23 cellular contexts compared by ENCODE assay signal in the genomic region with DNA sequence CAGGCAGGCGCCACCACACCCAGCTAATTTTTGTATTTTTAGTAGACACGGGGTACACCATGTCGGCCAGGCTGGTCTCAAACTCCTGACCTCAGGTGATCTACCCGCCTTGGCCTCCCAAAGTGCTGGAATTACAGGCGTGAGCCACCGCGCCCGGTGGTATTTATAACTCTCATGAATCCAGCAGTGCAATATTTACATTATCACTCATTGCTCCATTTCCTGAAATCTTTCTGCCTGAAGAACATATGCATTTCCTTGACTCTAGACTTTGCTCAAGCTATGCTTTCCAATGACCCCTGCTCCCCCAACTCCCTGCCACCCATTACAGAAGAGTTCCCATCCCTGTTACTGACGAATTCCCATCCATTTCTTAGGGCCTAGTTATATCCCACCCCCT. TPM values are rescaled to one million over a fixed set of nuclear protein-coding genes. Genes with fewer than 3 reads are reported as not detected.
DNase-seq lines count a peak whose midpoint lies in the region; ATAC-seq and TF ChIP-seq lines count a peak whose summit lies in the region.
"Had no signal": no experiment of that assay in that cellular context is flagged by ENCODE, and none has a peak within 500 bp of the region (broad histone marks: within the 10 kb centered on the region; RNA-seq: fewer than 3 reads in every experiment).

No MANE protein-coding gene starts in this region.

- no peak for DNase-seq in activated CD8-positive, alpha-beta T cell treated with anti-CD3 and anti-CD28 coated beads, Interleukin-2, amount 10 ng/mL, durations not matched to agents 7 days and 5 days
- DNase-seq in activated CD8-positive, alpha-beta T cell treated with anti-CD3 and anti-CD28 coated beads for 36 hours, result no peak
- DNase-seq in endothelial cell (ENCODE audit: low spot score), result no peak
- peak in 1 of 3 donors; percentile 28 for DNase-seq in mucosa of descending colon
- DNase-seq in medulla oblongata (ENCODE audit: extremely low spot score), result no peak
- DNase-seq in GOT3 (lab: John Stamatoyannopoulos, UW), result no peak
- DNase-seq: 8988T; BE2C; CD8-positive, alpha-beta memory T cell; H7; IMR-90; KG1; MG63; NCI-H1105 treated with DMSO at 0.1 percent for 48 hours; NCI-H146; NCI-H1930; NCI-H2107; NCI-H446; NCI-H526; SHP77 had no signal

- intact Hi-C loops in activated CD8-positive, alpha-beta T cell treated with anti-CD3 and anti-CD28 coated beads for 36 hours (cut with micrococcal nuclease), result no loop called here
- intact Hi-C loops in mucosa of descending colon (cut with DNase I, micrococcal nuclease), result no loop called here

- no peaks in the 10 kb centered on the region for H3K4me1 Mint-ChIP-seq in activated CD8-positive, alpha-beta T cell treated with anti-CD3 and anti-CD28 coated beads, Interleukin-2, amount 10 ng/mL, durations not matched to agents 7 days and 5 days (ENCODE audit: low read depth)
- H3K4me1 Mint-ChIP-seq in activated CD8-positive, alpha-beta T cell treated with anti-CD3 and anti-CD28 coated beads for 36 hours (ENCODE audit: low read depth), result no peaks in the 10 kb centered on the region
- H3K4me1 Mint-ChIP-seq in endothelial cell (ENCODE audit: unreplicated experiment), result no peaks in the 10 kb centered on the region
- H3K4me1 Mint-ChIP-seq: CD14-positive monocyte had no signal

- no peak overlapping the region for H3K4me3 Mint-ChIP-seq in activated CD8-positive, alpha-beta T cell treated with anti-CD3 and anti-CD28 coated beads, Interleukin-2, amount 10 ng/mL, durations not matched to agents 7 days and 5 days
- H3K4me3 Mint-ChIP-seq in activated CD8-positive, alpha-beta T cell treated with anti-CD3 and anti-CD28 coated beads for 36 hours, result no peak overlapping the region
- peak overlapping the region; percentile 12 for H3K4me3 Mint-ChIP-seq in endothelial cell (ENCODE audit: unreplicated experiment)
- H3K4me3 Mint-ChIP-seq: CD14-positive monocyte; CD8-positive, alpha-beta memory T cell had no signal

- no peak for TF ChIP-seq CTCF in activated CD8-positive, alpha-beta T cell treated with anti-CD3 and anti-CD28 coated beads for 36 hours (IDR thresholded peaks at IDR 0.05)
- TF ChIP-seq CTCF in endothelial cell (IDR thresholded peaks at IDR 0.05; ENCODE audit: unreplicated experiment) (no peak), mucosa of descending colon (IDR thresholded peaks at IDR 0.05) (no peak)

- ATAC-seq in activated CD8-positive, alpha-beta T cell treated with anti-CD3 and anti-CD28 coated beads, Interleukin-2, amount 10 ng/mL, durations not matched to agents 7 days and 5 days, result no peak
- ATAC-seq in activated CD8-positive, alpha-beta T cell treated with anti-CD3 and anti-CD28 coated beads for 36 hours, result no peak
- ATAC-seq in mucosa of descending colon (peak; percentile 83), HG03571 (IDR thresholded peaks at IDR 0.05; ENCODE audit: unreplicated experiment) (no peak)
- ATAC-seq: Panc1 had no signal

- H3K4me3 ChIP-seq in mucosa of descending colon, result no peak overlapping the region
- H3K4me3 ChIP-seq: MG63 had no signal

- H3K27me3 Mint-ChIP-seq in activated CD8-positive, alpha-beta T cell treated with anti-CD3 and anti-CD28 coated beads, Interleukin-2, amount 10 ng/mL, durations not matched to agents 7 days and 5 days (ENCODE audit: low read depth), result no peaks in the 10 kb centered on the region
- no peaks in the 10 kb centered on the region for H3K27me3 Mint-ChIP-seq in activated CD8-positive, alpha-beta T cell treated with anti-CD3 and anti-CD28 coated beads for 36 hours
- H3K27me3 Mint-ChIP-seq in endothelial cell (ENCODE audit: unreplicated experiment), result peaks cover 3% of the 10 kb centered on the region
- H3K27me3 Mint-ChIP-seq: CD8-positive, alpha-beta memory T cell had no signal

- H3K36me3 ChIP-seq in mucosa of descending colon (ENCODE audit: low read depth), result no peaks in the 10 kb centered on the region

- H3K36me3 Mint-ChIP-seq in activated CD8-positive, alpha-beta T cell treated with anti-CD3 and anti-CD28 coated beads, Interleukin-2, amount 10 ng/mL, durations not matched to agents 7 days and 5 days (ENCODE audit: low read depth), result peaks cover 33% of the 10 kb centered on the region
- peaks cover 31% of the 10 kb centered on the region for H3K36me3 Mint-ChIP-seq in activated CD8-positive, alpha-beta T cell treated with anti-CD3 and anti-CD28 coated beads for 36 hours (ENCODE audit: low read depth)
- H3K36me3 Mint-ChIP-seq in endothelial cell (ENCODE audit: low read depth, unreplicated experiment), result peaks cover 17% of the 10 kb centered on the region

- H3K4me1 ChIP-seq in mucosa of descending colon (ENCODE audit: low read depth), result no peaks in the 10 kb centered on the region
- H3K4me1 ChIP-seq: BE2C had no signal

- H3K9me3 Mint-ChIP-seq in activated CD8-positive, alpha-beta T cell treated with anti-CD3 and anti-CD28 coated beads, Interleukin-2, amount 10 ng/mL, durations not matched to agents 7 days and 5 days (ENCODE audit: insufficient read depth), result no peaks in the 10 kb centered on the region
- no peaks in the 10 kb centered on the region for H3K9me3 Mint-ChIP-seq in activated CD8-positive, alpha-beta T cell treated with anti-CD3 and anti-CD28 coated beads for 36 hours
- H3K9me3 Mint-ChIP-seq in endothelial cell (ENCODE audit: unreplicated experiment), result no peaks in the 10 kb centered on the region
- H3K9me3 Mint-ChIP-seq: CD14-positive monocyte; CD8-positive, alpha-beta memory T cell had no signal

- no peaks in the 10 kb centered on the region for H3K9me3 ChIP-seq in mucosa of descending colon
- H3K9me3 ChIP-seq: BE2C, MG63 had no signal

- CTCF ChIA-PET in activated CD8-positive, alpha-beta T cell treated with anti-CD3 and anti-CD28 coated beads, Interleukin-2, amount 10 ng/mL, durations not matched to agents 7 days and 5 days (lab: Charles Lee), result interaction anchor here (1.2 kb wide), 1 partner anchor 180 kb away, joined by 3 read pairs; no protein-coding TSS in a partner anchor
- CTCF ChIA-PET in activated CD8-positive, alpha-beta T cell treated with anti-CD3 and anti-CD28 coated beads for 36 hours (lab: Charles Lee), result interaction anchor here (0.9 kb wide), 1 partner anchor 27 kb away, joined by 3 read pairs; no protein-coding TSS in a partner anchor

- H3K27ac Mint-ChIP-seq in activated CD8-positive, alpha-beta T cell treated with anti-CD3 and anti-CD28 coated beads, Interleukin-2, amount 10 ng/mL, durations not matched to agents 7 days and 5 days, result peak overlapping the region; percentile 4
- no peak overlapping the region for H3K27ac Mint-ChIP-seq in activated CD8-positive, alpha-beta T cell treated with anti-CD3 and anti-CD28 coated beads for 36 hours
- peak overlapping the region; percentile 61 for H3K27ac Mint-ChIP-seq in endothelial cell (ENCODE audit: unreplicated experiment)

- POLR2A ChIA-PET in activated CD8-positive, alpha-beta T cell treated with anti-CD3 and anti-CD28 coated beads, Interleukin-2, amount 10 ng/mL, durations not matched to agents 7 days and 5 days (lab: Charles Lee), result no interaction called here
- POLR2A ChIA-PET in activated CD8-positive, alpha-beta T cell treated with anti-CD3 and anti-CD28 coated beads for 36 hours (lab: Charles Lee), result no interaction called here

RNA-seq across cellular contexts. Expression of gene NDUFAB1, which starts 19.7 kb away (rescaled TPM):
- 100 to 1,000 TPM; 100 to 105 TPM for total RNA-seq in activated CD8-positive, alpha-beta T cell treated with anti-CD3 and anti-CD28 coated beads, Interleukin-2, amount 10 ng/mL, durations not matched to agents 7 days and 5 days
- 100 to 1,000 TPM; 157 to 162 TPM for total RNA-seq in activated CD8-positive, alpha-beta T cell treated with anti-CD3 and anti-CD28 coated beads for 36 hours
- total RNA-seq in endothelial cell (ENCODE audit: unreplicated experiment), result 91.7 TPM
- total RNA-seq in mucosa of descending colon, result 100 to 1,000 TPM; 101 to 126 (median 115) TPM

RNA-seq across cellular contexts. Expression of gene PALB2, which starts 25.3 kb away (rescaled TPM):
- 10 to 100 TPM; 22.7 to 26.1 TPM for total RNA-seq in activated CD8-positive, alpha-beta T cell treated with anti-CD3 and anti-CD28 coated beads, Interleukin-2, amount 10 ng/mL, durations not matched to agents 7 days and 5 days
- total RNA-seq in activated CD8-positive, alpha-beta T cell treated with anti-CD3 and anti-CD28 coated beads for 36 hours, result 10 to 100 TPM; 22.9 to 24.0 TPM
- total RNA-seq in endothelial cell (ENCODE audit: unreplicated experiment) (14.5 TPM), mucosa of descending colon (10 to 100 TPM in 2 of 3 donors, 1 to 10 TPM in 1; 7.7 to 12.7 (median 11.0) TPM)

RNA-seq across cellular contexts. Expression of gene DCTN5, which starts 25.5 kb away (rescaled TPM):
- total RNA-seq in activated CD8-positive, alpha-beta T cell treated with anti-CD3 and anti-CD28 coated beads, Interleukin-2, amount 10 ng/mL, durations not matched to agents 7 days and 5 days, result 10 to 100 TPM; 71.9 to 72.6 TPM
- total RNA-seq in activated CD8-positive, alpha-beta T cell treated with anti-CD3 and anti-CD28 coated beads for 36 hours, result 10 to 100 TPM; 51.3 to 54.1 TPM
- total RNA-seq in endothelial cell (ENCODE audit: unreplicated experiment), result 93.8 TPM
- total RNA-seq in mucosa of descending colon, result 10 to 100 TPM; 57.3 to 73.9 (median 67.7) TPM

RNA-seq across cellular contexts. Expression of gene UBFD1, which starts 58.3 kb away (rescaled TPM):
- 10 to 100 TPM; 40.2 to 46.3 TPM for total RNA-seq in activated CD8-positive, alpha-beta T cell treated with anti-CD3 and anti-CD28 coated beads, Interleukin-2, amount 10 ng/mL, durations not matched to agents 7 days and 5 days
- total RNA-seq in activated CD8-positive, alpha-beta T cell treated with anti-CD3 and anti-CD28 coated beads for 36 hours, result 10 to 100 TPM; 51.8 to 54.1 TPM
- total RNA-seq in endothelial cell (ENCODE audit: unreplicated experiment) (89.1 TPM), mucosa of descending colon (10 to 100 TPM; 27.8 to 38.3 (median 28.5) TPM)

RNA-seq across cellular contexts. Expression of gene EARS2, which starts 58.7 kb away (rescaled TPM):
- 10 to 100 TPM; 16.3 to 16.4 TPM for total RNA-seq in activated CD8-positive, alpha-beta T cell treated with anti-CD3 and anti-CD28 coated beads, Interleukin-2, amount 10 ng/mL, durations not matched to agents 7 days and 5 days
- 10 to 100 TPM; 25.7 to 29.1 TPM for total RNA-seq in activated CD8-positive, alpha-beta T cell treated with anti-CD3 and anti-CD28 coated beads for 36 hours
- total RNA-seq in endothelial cell (ENCODE audit: unreplicated experiment) (14.1 TPM), mucosa of descending colon (10 to 100 TPM; 15.2 to 18.0 (median 17.2) TPM)
